21 cellular contexts compared by ENCODE assay signal in genomic region chrX:48224196-48224595, GRCh38. TPM values are rescaled to one million over a fixed set of nuclear protein-coding genes. Genes with fewer than 3 reads are reported as not detected.
"Had no signal": no experiment of that assay in that cellular context is flagged by ENCODE, and none has a peak within 500 bp of the region (broad histone marks: within the 10 kb centered on the region; RNA-seq: fewer than 3 reads in every experiment).

No MANE protein-coding gene starts in this region.

RNA-seq across cellular contexts. Expression of gene SSX5, which starts 27.6 kb away (rescaled TPM):
- total RNA-seq: activated naive CD4-positive, alpha-beta T cell treated with anti-CD3 and anti-CD28 coated beads for 36 hours; activated naive CD4-positive, alpha-beta T cell treated with anti-CD3 and anti-CD28 coated beads, Interleukin-2, amount 50 U/mL, for 72 hours; activated naive CD8-positive, alpha-beta T cell treated with anti-CD3 and anti-CD28 coated beads for 36 hours; activated naive CD8-positive, alpha-beta T cell treated with anti-CD3 and anti-CD28 coated beads, Interleukin-2, amount 10 ng/mL, durations not matched to agents 7 days and 5 days; activated T-cell treated with anti-CD3 and anti-CD28 coated beads, Interleukin-2, amount 50 U/mL, for 4 hours; activated T-cell treated with anti-CD3 and anti-CD28 coated beads, Interleukin-2, amount 50 U/mL, for 72 hours; activated T-helper 1 cell treated with anti-CD3 and anti-CD28 coated beads, Interleukin-12 subunit alpha, Interleukin-12 subunit beta, Interleukin-2, Interleukin-4 antibody, amounts not matched to agents 30 ng/mL and 10 ng/mL and 1 ng/mL, durations not matched to agents 14 hours and 24 hours and 36 hours; activated T-helper 17 cell treated with anti-CD3 and anti-CD28 coated beads, Interleukin-2, amount 50 U/mL, for 72 hours; activated T-helper 2 cell treated with anti-CD3 and anti-CD28 coated beads, Interferon-gamma antibody, Interleukin-2, Interleukin-4, amounts not matched to agents 10 μg/mL and 5 μg/mL and 100 μg/mL, durations not matched to agents 14 hours and 24 hours and 36 hours; adrenal gland; aorta; ascending aorta; astrocyte; body of pancreas; breast epithelium; bronchial epithelial cell; cardiac muscle cell; cardiac septum; cerebellum; chondrocyte had no signal
- polyA plus RNA-seq: adipose tissue, adrenal gland, aorta, cardiac muscle cell had no signal

RNA-seq across cellular contexts. Expression of gene SSX1, which starts 31.0 kb away (rescaled TPM):
- total RNA-seq: activated naive CD4-positive, alpha-beta T cell treated with anti-CD3 and anti-CD28 coated beads for 36 hours; activated naive CD4-positive, alpha-beta T cell treated with anti-CD3 and anti-CD28 coated beads, Interleukin-2, amount 50 U/mL, for 72 hours; activated naive CD8-positive, alpha-beta T cell treated with anti-CD3 and anti-CD28 coated beads for 36 hours; activated naive CD8-positive, alpha-beta T cell treated with anti-CD3 and anti-CD28 coated beads, Interleukin-2, amount 10 ng/mL, durations not matched to agents 7 days and 5 days; activated T-cell treated with anti-CD3 and anti-CD28 coated beads, Interleukin-2, amount 50 U/mL, for 72 hours; activated T-helper 1 cell treated with anti-CD3 and anti-CD28 coated beads, Interleukin-12 subunit alpha, Interleukin-12 subunit beta, Interleukin-2, Interleukin-4 antibody, amounts not matched to agents 30 ng/mL and 10 ng/mL and 1 ng/mL, durations not matched to agents 14 hours and 24 hours and 36 hours; activated T-helper 17 cell treated with anti-CD3 and anti-CD28 coated beads, Interleukin-2, amount 50 U/mL, for 72 hours; activated T-helper 2 cell treated with anti-CD3 and anti-CD28 coated beads, Interferon-gamma antibody, Interleukin-2, Interleukin-4, amounts not matched to agents 10 μg/mL and 5 μg/mL and 100 μg/mL, durations not matched to agents 14 hours and 24 hours and 36 hours; aorta; ascending aorta; astrocyte; body of pancreas; breast epithelium; bronchial epithelial cell; cardiac muscle cell; cardiac septum; cerebellum; chondrocyte had no signal
- polyA plus RNA-seq: adipose tissue, adrenal gland, aorta, cardiac muscle cell had no signal
